15 cellular contexts compared by ENCODE assay signal in genomic region chr6:20800229-20800628, GRCh38.
DNase-seq lines count a peak whose midpoint lies in the region; ATAC-seq and TF ChIP-seq lines count a peak whose summit lies in the region.
"Had no signal": no experiment of that assay in that cellular context is flagged by ENCODE, and none has a peak within 500 bp of the region (broad histone marks: within the 10 kb centered on the region; RNA-seq: fewer than 3 reads in every experiment).

No MANE protein-coding gene starts in this region.

- in situ Hi-C loops in SK-MEL-5 (cut with HindIII; ENCODE audit: low pct_unique_long_range_greater_than_20kb, low sequenced_read_pairs) (no loop called here), HAP-1 (cut with MboI; ENCODE audit: low sequenced_read_pairs) (no loop called here)

- no peak for ATAC-seq in GM19023 (IDR thresholded peaks at IDR 0.05; ENCODE audit: unreplicated experiment)
- ATAC-seq: A549 had no signal

- peak overlapping the region; percentile 52 for H3K27ac Mint-ChIP-seq in progenitor cell of endocrine pancreas
- H3K27ac Mint-ChIP-seq in nephron progenitor cell: no peak overlapping the region
- H3K27ac Mint-ChIP-seq: CD4-positive, alpha-beta T cell; H9 had no signal

- H3K9me3 Mint-ChIP-seq in progenitor cell of endocrine pancreas (ENCODE audit: low read depth) (peaks cover 4% of the 10 kb centered on the region), nephron progenitor cell (peaks cover 4% of the 10 kb centered on the region)
- H3K9me3 Mint-ChIP-seq: H9 had no signal

- peaks cover 2% of the 10 kb centered on the region; the same call in 1 of the 2 replicates for H3K4me1 ChIP-seq in HAP-1

- no peaks in the 10 kb centered on the region for H3K36me3 ChIP-seq in HAP-1 (replicated peaks)

- H3K36me3 Mint-ChIP-seq in progenitor cell of endocrine pancreas (ENCODE audit: insufficient read depth) (peaks cover 7% of the 10 kb centered on the region), nephron progenitor cell (ENCODE audit: low read depth) (peaks cover 14% of the 10 kb centered on the region)

- peak; percentile 30 for DNase-seq in NCI-H2081 treated with DMSO at 0.1 percent for 48 hours (lab: John Stamatoyannopoulos, UW)
- DNase-seq in NCI-H2081 (lab: John Stamatoyannopoulos, UW): no peak
- DNase-seq in NCI-H526 (lab: John Stamatoyannopoulos, UW): peak; percentile 90 to 91
- DNase-seq in SK-MEL-5 (ENCODE audit: low read depth, low spot score): peak; percentile 51
- no peak for DNase-seq in progenitor cell of endocrine pancreas (ENCODE audit: low spot score, unreplicated experiment)
- no peak for DNase-seq in HAP-1 (ENCODE audit: low spot score in 2 of 2)
- no peak for DNase-seq in nephron progenitor cell
- DNase-seq: AML-193; CD4-positive, alpha-beta T cell; DMS79 treated with DMSO at 0.1 percent for 48 hours; GF-D8; H9; IMR-90 had no signal

- H3K4me3 ChIP-seq in HAP-1: no peak overlapping the region
- H3K4me3 ChIP-seq: A549 had no signal

- no peaks in the 10 kb centered on the region for H3K27me3 Mint-ChIP-seq in progenitor cell of endocrine pancreas
- no peaks in the 10 kb centered on the region for H3K27me3 Mint-ChIP-seq in nephron progenitor cell (ENCODE audit: low read depth, poor library complexity)
- H3K27me3 Mint-ChIP-seq: CD4-positive, alpha-beta T cell had no signal

- H3K27me3 ChIP-seq in HAP-1 (ENCODE audit: low read depth): no peaks in the 10 kb centered on the region

- H3K9me3 ChIP-seq in HAP-1: no peaks in the 10 kb centered on the region
- H3K9me3 ChIP-seq: A549 had no signal

- TF ChIP-seq CTCF in progenitor cell of endocrine pancreas (IDR thresholded peaks at IDR 0.05; ENCODE audit: unreplicated experiment) (no peak), nephron progenitor cell (IDR thresholded peaks at IDR 0.05) (no peak)

- peaks cover 13% of the 10 kb centered on the region for H3K4me1 Mint-ChIP-seq in progenitor cell of endocrine pancreas (ENCODE audit: low read depth)
- peaks cover 9% of the 10 kb centered on the region for H3K4me1 Mint-ChIP-seq in nephron progenitor cell

- H3K4me3 Mint-ChIP-seq in progenitor cell of endocrine pancreas (ENCODE audit: low read depth) (no peak overlapping the region), nephron progenitor cell (no peak overlapping the region)
- H3K4me3 Mint-ChIP-seq: CD4-positive, alpha-beta T cell; H9 had no signal

Comparison
In these comparisons a context has a peak if more than half of its experiments do, and no peak if none do; other contexts are left out.
1. DNase-seq: peak in NCI-H2081 treated with DMSO at 0.1 percent for 48 hours (single experiment), NCI-H526 (2 of 2) and SK-MEL-5 (single experiment); none in NCI-H2081 (0 of 2), progenitor cell of endocrine pancreas (single experiment), HAP-1 (0 of 2) and nephron progenitor cell (single experiment).